In genomic region chr10:133177380-133178157, GRCh38 we compare ENCODE assay signal across 2 cellular contexts.
TF ChIP-seq lines count a peak whose summit lies in the region.

No MANE protein-coding gene starts in this region.

TF ChIP-seq in GM12891, 5 proteins besides CTCF, POLR2A, EP300 and RAD21:
- TF ChIP-seq PAX5 (IDR thresholded peaks at IDR 0.05; ENCODE audit: insufficient read depth, low read length, severe bottlenecking) = no peak
- TF ChIP-seq POLR2AphosphoS5 (IDR thresholded peaks at IDR 0.05; ENCODE audit: low read depth, low read length) = no peak
- no peak for TF ChIP-seq POU2F2 (IDR thresholded peaks at IDR 0.05; ENCODE audit: low read depth, low read length)
- no peak for TF ChIP-seq SPI1 (IDR thresholded peaks at IDR 0.05; ENCODE audit: low read depth, low read length)

TF ChIP-seq in K562, 482 proteins besides CTCF, POLR2A, EP300 and RAD21:
- no peak for TF ChIP-seq NELFE (IDR thresholded peaks at IDR 0.05; ENCODE audit: insufficient read depth, insufficient read length)
- peak; percentile 38; the same call in 1 of the 2 replicates for TF ChIP-seq MAX (CRISPR knock-in tag; IDR thresholded peaks at IDR 0.05)
